Comparison of ENCODE assay signal across 38 cellular contexts in genomic region chr1:237890822-237891221, GRCh38. TPM values are rescaled to one million over a fixed set of nuclear protein-coding genes. Genes with fewer than 3 reads are reported as not detected.
"Had no signal": no experiment of that assay in that cellular context is flagged by ENCODE, and none has a peak within 500 bp of the region (broad histone marks: within the 10 kb centered on the region; RNA-seq: fewer than 3 reads in every experiment).

ZP4 (minus strand) TSS chr1:237890922; CDS start chr1:237890635, 287 bp downstream.

- H3K36me3 ChIP-seq: adrenal gland, brain microvascular endothelial cell, cardiac muscle cell had no signal

- H3K9me3 ChIP-seq: adrenal gland, body of pancreas had no signal

- H3K4me1 ChIP-seq: adrenal gland, body of pancreas had no signal

- H3K4me3 ChIP-seq: adrenal gland, body of pancreas, cardiac muscle cell had no signal

- H3K27ac ChIP-seq: adrenal gland, body of pancreas, brain microvascular endothelial cell, cardiac muscle cell, VCaP had no signal

- DNase-seq: activated B cell treated with CpG ODN at 0.5 μM for 24 hours; activated CD4-positive, alpha-beta memory T cell treated with anti-CD3 and anti-CD28 coated beads for 36 hours; activated CD4-positive, alpha-beta T cell treated with anti-CD3 and anti-CD28 coated beads for 4 hours; activated CD4-positive, alpha-beta T cell treated with anti-CD3 and anti-CD28 coated beads, Interleukin-2, amount 10 ng/mL, durations not matched to agents 24 days and 14 days; activated CD4-positive, alpha-beta T cell treated with anti-CD3 and anti-CD28 coated beads, Interleukin-2, amount 50 U/mL, for 1 hour; activated CD4-positive, alpha-beta T cell treated with anti-CD3 and anti-CD28 coated beads, Interleukin-2, amount 50 U/mL, for 4 hours; activated CD4-positive, CD25-positive, alpha-beta regulatory T cell treated with anti-CD3 and anti-CD28 coated beads, Interleukin-2, amount 50 U/mL, for 72 hours; activated CD8-positive, alpha-beta memory T cell treated with anti-CD3 and anti-CD28 coated beads, Interleukin-2, amount 50 U/mL, for 4 hours; activated CD8-positive, alpha-beta T cell treated with anti-CD3 and anti-CD28 coated beads for 36 hours; activated effector memory CD4-positive, alpha-beta T cell treated with anti-CD3 and anti-CD28 coated beads, Interleukin-2, amount 50 U/mL, for 16 hours; activated gamma-delta T cell treated with Interleukin-2 at 50 U/mL for 16 hours; activated naive CD4-positive, alpha-beta T cell; activated naive CD4-positive, alpha-beta T cell treated with anti-CD3 and anti-CD28 coated beads for 36 hours; activated naive CD4-positive, alpha-beta T cell treated with anti-CD3 and anti-CD28 coated beads, Interleukin-2, amount 50 U/mL, for 16 hours; activated naive CD8-positive, alpha-beta T cell treated with anti-CD3 and anti-CD28 coated beads for 36 hours; activated T-cell treated with anti-CD3 and anti-CD28 coated beads for 4 hours; activated T-cell treated with anti-CD3 and anti-CD28 coated beads, Interleukin-2, amount 50 U/mL, for 1 hour; activated T-cell treated with anti-CD3 and anti-CD28 coated beads, Interleukin-2, amount 50 U/mL, for 4 hours; activated T-cell treated with anti-CD3 and anti-CD28 coated beads, Interleukin-2, amount 50 U/mL, for 72 hours; adrenal gland; amniotic stem cell; aorta; body of pancreas; brain microvascular endothelial cell; caudate nucleus; cerebellar nuclear complex; T-helper 1 cell; T-helper 2 cell; T-helper 9 cell had no signal

- FAIRE-seq: astrocyte, bronchial epithelial cell, TTC549 had no signal

- ATAC-seq: activated CD8-positive, alpha-beta T cell treated with anti-CD3 and anti-CD28 coated beads for 36 hours; activated naive CD4-positive, alpha-beta T cell treated with anti-CD3 and anti-CD28 coated beads, Interleukin-2, amount 50 U/mL, for 72 hours; activated T-cell treated with anti-CD3 and anti-CD28 coated beads, Interleukin-2, amount 50 U/mL, for 4 hours; activated T-cell treated with anti-CD3 and anti-CD28 coated beads, Interleukin-2, amount 50 U/mL, for 72 hours; activated T-helper 17 cell treated with anti-CD3 and anti-CD28 coated beads, Interleukin-2, amount 50 U/mL, for 72 hours; body of pancreas had no signal

- H3K27me3 ChIP-seq: adrenal gland, body of pancreas, brain microvascular endothelial cell, cardiac muscle cell had no signal

RNA-seq across cellular contexts. Expression of gene ZP4, which starts in this region (rescaled TPM):
- total RNA-seq: activated B cell treated with CpG ODN at 0.5 μM for 24 hours; activated CD4-positive, alpha-beta memory T cell treated with anti-CD3 and anti-CD28 coated beads for 36 hours; activated CD4-positive, alpha-beta T cell treated with anti-CD3 and anti-CD28 coated beads, Interleukin-2, amount 10 ng/mL, durations not matched to agents 24 days and 14 days; activated CD8-positive, alpha-beta memory T cell treated with anti-CD3 and anti-CD28 coated beads for 36 hours; activated CD8-positive, alpha-beta T cell treated with anti-CD3 and anti-CD28 coated beads for 36 hours; activated naive CD4-positive, alpha-beta T cell treated with anti-CD3 and anti-CD28 coated beads for 36 hours; activated naive CD4-positive, alpha-beta T cell treated with anti-CD3 and anti-CD28 coated beads, Interleukin-2, amount 50 U/mL, for 72 hours; activated naive CD8-positive, alpha-beta T cell treated with anti-CD3 and anti-CD28 coated beads for 36 hours; activated T-cell treated with anti-CD3 and anti-CD28 coated beads, Interleukin-2, amount 50 U/mL, for 4 hours; activated T-cell treated with anti-CD3 and anti-CD28 coated beads, Interleukin-2, amount 50 U/mL, for 72 hours; activated T-helper 1 cell treated with anti-CD3 and anti-CD28 coated beads, Interleukin-12 subunit alpha, Interleukin-12 subunit beta, Interleukin-2, Interleukin-4 antibody, amounts not matched to agents 30 ng/mL and 10 ng/mL and 1 ng/mL, durations not matched to agents 14 hours and 24 hours and 36 hours; activated T-helper 17 cell treated with anti-CD3 and anti-CD28 coated beads, Interleukin-2, amount 50 U/mL, for 72 hours; adrenal gland; aorta; body of pancreas; bronchial epithelial cell; cardiac muscle cell had no signal
- polyA plus RNA-seq: adrenal gland, aorta, cardiac muscle cell had no signal
